ENCODE assay signal across 6 cellular contexts in genomic region chr12:57090924-57091632, GRCh38. TPM values are rescaled to one million over a fixed set of nuclear protein-coding genes. Genes with fewer than 3 reads are reported as not detected.
DNase-seq lines count a peak whose midpoint lies in the region; ATAC-seq and TF ChIP-seq lines count a peak whose summit lies in the region.

No MANE protein-coding gene starts in this region.

- no TSS peak for BruUV-seq in A673 (replicated peaks; lab: Mats Ljungman, UMichigan)

- no peaks in the 10 kb centered on the region for H3K9me3 ChIP-seq in A673 (ENCODE audit: low read depth, low read length, poor library complexity, severe bottlenecking)

- peaks cover 52% of the 10 kb centered on the region for H3K36me3 ChIP-seq in A673 (ENCODE audit: insufficient read depth, low read length, poor library complexity, severe bottlenecking)

- H3K27me3 ChIP-seq in A673 (replicated peaks; ENCODE audit: insufficient read depth, low read depth, low read length, poor library complexity) = no peaks in the 10 kb centered on the region

- no peaks in the 10 kb centered on the region for H3K9me3 Mint-ChIP-seq in WTC11

- peaks cover 42% of the 10 kb centered on the region for H3K4me1 Mint-ChIP-seq in WTC11

- peak; percentile 58 for DNase-seq in A673 (ENCODE audit: low spot score)
- no peak for DNase-seq in WTC11 (ENCODE audit: low spot score)
- peak; percentile 54 for DNase-seq in islet precursor cell
- no peak for DNase-seq in central memory CD4-positive, alpha-beta T cell
- no peak for DNase-seq in NCI-H187 (lab: John Stamatoyannopoulos, UW)

- POLR2A ChIA-PET in A673 (lab: Charles Lee; ENCODE audit: low non-redundant PET) = no interaction called here
- POLR2A ChIA-PET in WTC11 (lab: Charles Lee) = no interaction called here

- H3K36me3 Mint-ChIP-seq in WTC11 = peaks cover 19% of the 10 kb centered on the region

- H3K4me3 Mint-ChIP-seq in WTC11 = peak overlapping the region; percentile 88

- H3K27ac Mint-ChIP-seq in WTC11 = no peak overlapping the region; the same call in 1 of the 2 replicates

- peaks cover 51% of the 10 kb centered on the region for H3K4me1 ChIP-seq in A673 (ENCODE audit: insufficient read depth, low read length, poor library complexity, severe bottlenecking)

- H3K4me3 ChIP-seq in A673 (ENCODE audit: low read depth, low read length, poor library complexity, severe bottlenecking) = peak overlapping the region; percentile 93

- intact Hi-C loops in A673 (cut with micrococcal nuclease; ENCODE audit: unreplicated experiment) = no loop called here

- no peak for TF ChIP-seq CTCF in A673 (conservative IDR thresholded peaks at IDR 0.05; ENCODE audit: low read depth, low read length)
- TF ChIP-seq CTCF in WTC11 (IDR thresholded peaks at IDR 0.05) = no peak

- no peak for ATAC-seq in WTC11
- no peak for ATAC-seq in HG02642 (IDR thresholded peaks at IDR 0.05; ENCODE audit: poor library complexity, unreplicated experiment)

- H3K27me3 Mint-ChIP-seq in WTC11 (ENCODE audit: low read depth) = no peaks in the 10 kb centered on the region; the same call in 1 of the 2 replicates

- CTCF ChIA-PET in A673 (lab: Charles Lee) = interaction anchor here (2.0 kb wide), 1 partner anchor 22 kb away, joined by 9 read pairs; no protein-coding TSS in a partner anchor
- CTCF ChIA-PET in WTC11 (lab: Charles Lee) = interaction anchor here (0.6 to 8.7 kb wide), 8 partner anchors 11 to 122 kb away, joined by 3 to 219 read pairs (median 14); partner anchors contain the start of genes NEMP1 and STAT6

- H3K27ac ChIP-seq in A673 (ENCODE audit: low read depth, low read length, poor library complexity, severe bottlenecking) = peak overlapping the region; percentile 75

TF ChIP-seq in WTC11, 78 proteins besides CTCF, POLR2A, EP300 and RAD21:
- TF ChIP-seq E2F5 (CRISPR knock-in tag; IDR thresholded peaks at IDR 0.05) = no peak
- TF ChIP-seq IRF2 (CRISPR knock-in tag; IDR thresholded peaks at IDR 0.05; ENCODE audit: borderline replicate concordance, low read depth) = no peak
- no peak for TF ChIP-seq ZNF532 (CRISPR knock-in tag; IDR thresholded peaks at IDR 0.05; ENCODE audit: borderline replicate concordance)
- no peak for TF ChIP-seq ZNF396 (CRISPR knock-in tag; IDR thresholded peaks at IDR 0.05; ENCODE audit: borderline replicate concordance)
- TF ChIP-seq, protein P1, sequence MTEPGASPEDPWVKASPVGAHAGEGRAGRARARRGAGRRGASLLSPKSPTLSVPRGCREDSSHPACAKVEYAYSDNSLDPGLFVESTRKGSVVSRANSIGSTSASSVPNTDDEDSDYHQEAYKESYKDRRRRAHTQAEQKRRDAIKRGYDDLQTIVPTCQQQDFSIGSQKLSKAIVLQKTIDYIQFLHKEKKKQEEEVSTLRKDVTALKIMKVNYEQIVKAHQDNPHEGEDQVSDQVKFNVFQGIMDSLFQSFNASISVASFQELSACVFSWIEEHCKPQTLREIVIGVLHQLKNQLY (CRISPR knock-in tag; IDR thresholded peaks at IDR 0.05) = no peak
- TF ChIP-seq, protein P2, sequence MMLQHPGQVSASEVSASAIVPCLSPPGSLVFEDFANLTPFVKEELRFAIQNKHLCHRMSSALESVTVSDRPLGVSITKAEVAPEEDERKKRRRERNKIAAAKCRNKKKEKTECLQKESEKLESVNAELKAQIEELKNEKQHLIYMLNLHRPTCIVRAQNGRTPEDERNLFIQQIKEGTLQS (CRISPR knock-in tag; conservative IDR thresholded peaks at IDR 0.05) = no peak
- TF ChIP-seq ESRRA (CRISPR knock-in tag; IDR thresholded peaks at IDR 0.05; ENCODE audit: borderline replicate concordance) = no peak
- no peak for TF ChIP-seq NFATC4 (CRISPR knock-in tag; IDR thresholded peaks at IDR 0.05)
- no peak for TF ChIP-seq NR2C2 (CRISPR knock-in tag; IDR thresholded peaks at IDR 0.05)
- TF ChIP-seq RELA (CRISPR knock-in tag; IDR thresholded peaks at IDR 0.05; ENCODE audit: borderline replicate concordance) = no peak
- TF ChIP-seq EMX1 (CRISPR knock-in tag; IDR thresholded peaks at IDR 0.05) = no peak
- TF ChIP-seq ZNF423 (CRISPR knock-in tag; IDR thresholded peaks at IDR 0.05) = no peak
- TF ChIP-seq MAX (CRISPR knock-in tag; IDR thresholded peaks at IDR 0.05) = no peak
- no peak for TF ChIP-seq FOXP1 (CRISPR knock-in tag; IDR thresholded peaks at IDR 0.05; ENCODE audit: borderline replicate concordance)

RNA-seq across cellular contexts. Expression of gene NAB2, which starts 2.2 kb away (rescaled TPM):
- 58.0 and 61.8 TPM in 2 replicates for total RNA-seq in A673 (2021)
- 16.5 to 20.5 TPM (median 17.2 TPM) in 3 replicates for total RNA-seq in WTC11 (2021)

RNA-seq across cellular contexts. Expression of gene NEMP1, which starts 12.5 kb away (rescaled TPM):
- total RNA-seq in A673 (2021) (57.8 and 68.6 TPM in 2 replicates), WTC11 (2021) (38.3 to 41.9 TPM (median 39.6 TPM) in 3 replicates)

RNA-seq across cellular contexts. Expression of gene STAT6, which starts 20.1 kb away (rescaled TPM):
- 96.3 and 111 TPM in 2 replicates for total RNA-seq in A673 (2021)
- 47.0 to 50.0 TPM (median 48.9 TPM) in 3 replicates for total RNA-seq in WTC11 (2021)

RNA-seq across cellular contexts. Expression of gene LRP1, which starts 37.2 kb away (rescaled TPM):
- total RNA-seq in A673 (2021) = 31.0 and 43.6 TPM in 2 replicates
- total RNA-seq in WTC11 (2021) = 107 to 120 TPM (median 112 TPM) in 3 replicates

RNA-seq across cellular contexts. Expression of gene MYO1A, which starts 41.1 kb away (rescaled TPM):
- 1.1 and 1.2 TPM in 2 replicates for total RNA-seq in A673 (2021)
- total RNA-seq in WTC11 (2021) = 0.32 to 0.87 TPM (median 0.71 TPM) in 3 replicates

Comparison
In these comparisons a context has a peak if more than half of its experiments do, and no peak if none do; other contexts are left out.
1. DNase-seq: peak in A673 (single experiment) and islet precursor cell (single experiment); none in WTC11 (single experiment), central memory CD4-positive, alpha-beta T cell (single experiment) and NCI-H187 (0 of 2).